In genomic region chr1:165144757-165145397, GRCh38 we compare ENCODE assay signal across 7 cellular contexts.
DNase-seq lines count a peak whose midpoint lies in the region; ATAC-seq, FAIRE-seq and TF ChIP-seq lines count a peak whose summit lies in the region.

No MANE protein-coding gene starts in this region.

- FAIRE-seq in endometrium (lab: Jason Lieb, UNC): peak; percentile 48

- intact Hi-C loops in mucosa of descending colon (cut with DNase I, micrococcal nuclease): no loop called here

- no peak overlapping the region for H3K4me3 ChIP-seq in mucosa of descending colon

- DNase-seq in GDM1 (lab: John Stamatoyannopoulos, UW) (peak; percentile 11), NAMALWA (ENCODE audit: low spot score) (peak; percentile 80), SKM-1 (lab: John Stamatoyannopoulos, UW; ENCODE audit: unreplicated experiment) (peak; percentile 13), mucosa of descending colon (peak in 2 of 3 donors; percentile 28 to 69), ureter (ENCODE audit: low spot score) (peak; percentile 60)

- H3K4me1 ChIP-seq in mucosa of descending colon (ENCODE audit: low read depth): no peaks in the 10 kb centered on the region

- TF ChIP-seq CTCF in mucosa of descending colon (IDR thresholded peaks at IDR 0.05): peak; percentile 42

- H3K9me3 ChIP-seq in mucosa of descending colon: no peaks in the 10 kb centered on the region

- peak; percentile 66 for ATAC-seq in GM21717 (IDR thresholded peaks at IDR 0.05; ENCODE audit: unreplicated experiment)
- ATAC-seq in mucosa of descending colon: peak; percentile 77

- H3K36me3 ChIP-seq in mucosa of descending colon (ENCODE audit: low read depth): no peaks in the 10 kb centered on the region

Comparison
In these comparisons a context has a peak if more than half of its experiments do, and no peak if none do; other contexts are left out.
1. DNase-seq: peak in every context shown above with its lines; median percentile 80 in NAMALWA; 60 in ureter; 48 in mucosa of descending colon; 13 in SKM-1; 11 in GDM1.